Comparison of ENCODE assay signal across 28 cellular contexts in genomic region chrX:43808231-43808630, GRCh38.
"Had no signal": no experiment of that assay in that cellular context is flagged by ENCODE, and none has a peak within 500 bp of the region (broad histone marks: within the 10 kb centered on the region; RNA-seq: fewer than 3 reads in every experiment).

No MANE protein-coding gene starts in this region.

- H3K4me3 Mint-ChIP-seq: activated CD4-positive, alpha-beta memory T cell treated with anti-CD3 and anti-CD28 coated beads for 36 hours; activated CD4-positive, alpha-beta T cell treated with anti-CD3 and anti-CD28 coated beads for 36 hours; activated CD4-positive, alpha-beta T cell treated with anti-CD3 and anti-CD28 coated beads, Interleukin-2, amount 10 ng/mL, durations not matched to agents 24 days and 14 days; activated CD8-positive, alpha-beta memory T cell treated with anti-CD3 and anti-CD28 coated beads, Interleukin-2, amount 10 ng/mL, durations not matched to agents 7 days and 5 days; activated CD8-positive, alpha-beta T cell treated with anti-CD3 and anti-CD28 coated beads, Interleukin-2, amount 10 ng/mL, durations not matched to agents 7 days and 5 days; activated naive CD4-positive, alpha-beta T cell treated with anti-CD3 and anti-CD28 coated beads for 36 hours; activated naive CD4-positive, alpha-beta T cell treated with anti-CD3 and anti-CD28 coated beads, Interleukin-2, amount 50 U/mL, for 24 hours; activated naive CD8-positive, alpha-beta T cell treated with anti-CD3 and anti-CD28 coated beads for 36 hours; activated naive CD8-positive, alpha-beta T cell treated with anti-CD3 and anti-CD28 coated beads, Interleukin-2, amount 50 U/mL, for 24 hours; activated T-helper 1 cell treated with anti-CD3 and anti-CD28 coated beads, Interleukin-12 subunit alpha, Interleukin-12 subunit beta, Interleukin-2, Interleukin-4 antibody, amounts not matched to agents 30 ng/mL and 10 ng/mL and 1 ng/mL, durations not matched to agents 14 hours and 24 hours and 36 hours; effector memory CD8-positive, alpha-beta T cell had no signal

- H3K4me1 Mint-ChIP-seq: activated CD4-positive, alpha-beta T cell treated with anti-CD3 and anti-CD28 coated beads, Interleukin-2, amount 10 ng/mL, durations not matched to agents 24 days and 14 days; activated naive CD4-positive, alpha-beta T cell treated with anti-CD3 and anti-CD28 coated beads, Interleukin-2, amount 50 U/mL, for 24 hours had no signal

- H3K27me3 ChIP-seq: ascending aorta, esophagus muscularis mucosa, gastroesophageal sphincter had no signal

- H3K9me3 Mint-ChIP-seq: activated CD4-positive, alpha-beta memory T cell treated with anti-CD3 and anti-CD28 coated beads for 36 hours; activated CD4-positive, alpha-beta T cell treated with anti-CD3 and anti-CD28 coated beads, Interleukin-2, amount 10 ng/mL, durations not matched to agents 24 days and 14 days; activated naive CD4-positive, alpha-beta T cell treated with anti-CD3 and anti-CD28 coated beads for 36 hours; activated naive CD4-positive, alpha-beta T cell treated with anti-CD3 and anti-CD28 coated beads, Interleukin-2, amount 50 U/mL, for 24 hours; activated naive CD8-positive, alpha-beta T cell treated with anti-CD3 and anti-CD28 coated beads for 36 hours; activated naive CD8-positive, alpha-beta T cell treated with anti-CD3 and anti-CD28 coated beads, Interleukin-2, amount 50 U/mL, for 24 hours; activated T-helper 1 cell treated with anti-CD3 and anti-CD28 coated beads, Interleukin-12 subunit alpha, Interleukin-12 subunit beta, Interleukin-2, Interleukin-4 antibody, amounts not matched to agents 30 ng/mL and 10 ng/mL and 1 ng/mL, durations not matched to agents 14 hours and 24 hours and 36 hours; effector memory CD8-positive, alpha-beta T cell had no signal

- DNase-seq: activated CD4-positive, alpha-beta memory T cell treated with anti-CD3 and anti-CD28 coated beads for 36 hours; activated CD4-positive, alpha-beta T cell treated with anti-CD3 and anti-CD28 coated beads for 36 hours; activated CD4-positive, alpha-beta T cell treated with anti-CD3 and anti-CD28 coated beads, Interleukin-2, amount 10 ng/mL, durations not matched to agents 24 days and 14 days; activated CD4-positive, CD25-positive, alpha-beta regulatory T cell; activated CD4-positive, CD25-positive, alpha-beta regulatory T cell treated with anti-CD3 and anti-CD28 coated beads, Interleukin-2, amount 50 U/mL, for 72 hours; activated CD8-positive, alpha-beta memory T cell treated with anti-CD3 and anti-CD28 coated beads, Interleukin-2, amount 10 ng/mL, durations not matched to agents 7 days and 5 days; activated CD8-positive, alpha-beta memory T cell treated with anti-CD3 and anti-CD28 coated beads, Interleukin-2, amount 50 U/mL, for 4 hours; activated CD8-positive, alpha-beta T cell treated with anti-CD3 and anti-CD28 coated beads, Interleukin-2, amount 10 ng/mL, durations not matched to agents 7 days and 5 days; activated effector memory CD4-positive, alpha-beta T cell treated with anti-CD3 and anti-CD28 coated beads, Interleukin-2, amount 50 U/mL, for 16 hours; activated naive CD4-positive, alpha-beta T cell treated with anti-CD3 and anti-CD28 coated beads for 36 hours; activated naive CD8-positive, alpha-beta T cell treated with anti-CD3 and anti-CD28 coated beads for 36 hours; activated naive CD8-positive, alpha-beta T cell treated with anti-CD3 and anti-CD28 coated beads, Interleukin-2, amount 50 U/mL, for 24 hours; activated T-cell treated with anti-CD3 and anti-CD28 coated beads, Interleukin-2, amount 50 U/mL, for 1 hour; activated T-cell treated with anti-CD3 and anti-CD28 coated beads, Interleukin-2, amount 50 U/mL, for 48 hours; caudate nucleus; cortex of kidney; dermis blood vessel endothelial cell; effector CD4-positive, alpha-beta T cell; effector memory CD8-positive, alpha-beta T cell; erythroblast; foreskin melanocyte; head of caudate nucleus; T-helper 1 cell had no signal

- H3K36me3 Mint-ChIP-seq: activated CD4-positive, alpha-beta memory T cell treated with anti-CD3 and anti-CD28 coated beads for 36 hours; activated naive CD4-positive, alpha-beta T cell treated with anti-CD3 and anti-CD28 coated beads, Interleukin-2, amount 50 U/mL, for 24 hours; activated naive CD8-positive, alpha-beta T cell treated with anti-CD3 and anti-CD28 coated beads for 36 hours had no signal

- H3K27ac Mint-ChIP-seq: activated CD4-positive, alpha-beta memory T cell treated with anti-CD3 and anti-CD28 coated beads for 36 hours; activated CD4-positive, alpha-beta T cell treated with anti-CD3 and anti-CD28 coated beads for 36 hours; activated CD4-positive, alpha-beta T cell treated with anti-CD3 and anti-CD28 coated beads, Interleukin-2, amount 10 ng/mL, durations not matched to agents 24 days and 14 days; activated CD8-positive, alpha-beta memory T cell treated with anti-CD3 and anti-CD28 coated beads, Interleukin-2, amount 10 ng/mL, durations not matched to agents 7 days and 5 days; activated CD8-positive, alpha-beta T cell treated with anti-CD3 and anti-CD28 coated beads, Interleukin-2, amount 10 ng/mL, durations not matched to agents 7 days and 5 days; activated naive CD4-positive, alpha-beta T cell treated with anti-CD3 and anti-CD28 coated beads for 36 hours; activated naive CD4-positive, alpha-beta T cell treated with anti-CD3 and anti-CD28 coated beads, Interleukin-2, amount 50 U/mL, for 24 hours; activated naive CD8-positive, alpha-beta T cell treated with anti-CD3 and anti-CD28 coated beads for 36 hours; activated naive CD8-positive, alpha-beta T cell treated with anti-CD3 and anti-CD28 coated beads, Interleukin-2, amount 50 U/mL, for 24 hours; activated T-helper 1 cell treated with anti-CD3 and anti-CD28 coated beads, Interleukin-12 subunit alpha, Interleukin-12 subunit beta, Interleukin-2, Interleukin-4 antibody, amounts not matched to agents 30 ng/mL and 10 ng/mL and 1 ng/mL, durations not matched to agents 14 hours and 24 hours and 36 hours; effector memory CD8-positive, alpha-beta T cell had no signal

- H3K9me3 ChIP-seq: ascending aorta, esophagus muscularis mucosa, gastroesophageal sphincter had no signal

- H3K27me3 Mint-ChIP-seq: activated CD4-positive, alpha-beta T cell treated with anti-CD3 and anti-CD28 coated beads for 36 hours; activated CD4-positive, alpha-beta T cell treated with anti-CD3 and anti-CD28 coated beads, Interleukin-2, amount 10 ng/mL, durations not matched to agents 24 days and 14 days; activated naive CD4-positive, alpha-beta T cell treated with anti-CD3 and anti-CD28 coated beads, Interleukin-2, amount 50 U/mL, for 24 hours; activated naive CD8-positive, alpha-beta T cell treated with anti-CD3 and anti-CD28 coated beads for 36 hours had no signal

- H3K36me3 ChIP-seq: ascending aorta, esophagus muscularis mucosa, gastroesophageal sphincter had no signal

- H3K4me3 ChIP-seq: ascending aorta, esophagus muscularis mucosa, gastroesophageal sphincter had no signal

- ATAC-seq: activated CD4-positive, alpha-beta T cell treated with anti-CD3 and anti-CD28 coated beads for 36 hours; activated CD8-positive, alpha-beta memory T cell treated with anti-CD3 and anti-CD28 coated beads, Interleukin-2, amount 10 ng/mL, durations not matched to agents 7 days and 5 days; activated CD8-positive, alpha-beta T cell treated with anti-CD3 and anti-CD28 coated beads, Interleukin-2, amount 10 ng/mL, durations not matched to agents 7 days and 5 days; activated naive CD8-positive, alpha-beta T cell treated with anti-CD3 and anti-CD28 coated beads, Interleukin-2, amount 50 U/mL, for 24 hours; effector memory CD8-positive, alpha-beta T cell; gastroesophageal sphincter had no signal

- H3K4me1 ChIP-seq: ascending aorta had no signal
